ENCODE assay signal across 26 cellular contexts in the genomic region with DNA sequence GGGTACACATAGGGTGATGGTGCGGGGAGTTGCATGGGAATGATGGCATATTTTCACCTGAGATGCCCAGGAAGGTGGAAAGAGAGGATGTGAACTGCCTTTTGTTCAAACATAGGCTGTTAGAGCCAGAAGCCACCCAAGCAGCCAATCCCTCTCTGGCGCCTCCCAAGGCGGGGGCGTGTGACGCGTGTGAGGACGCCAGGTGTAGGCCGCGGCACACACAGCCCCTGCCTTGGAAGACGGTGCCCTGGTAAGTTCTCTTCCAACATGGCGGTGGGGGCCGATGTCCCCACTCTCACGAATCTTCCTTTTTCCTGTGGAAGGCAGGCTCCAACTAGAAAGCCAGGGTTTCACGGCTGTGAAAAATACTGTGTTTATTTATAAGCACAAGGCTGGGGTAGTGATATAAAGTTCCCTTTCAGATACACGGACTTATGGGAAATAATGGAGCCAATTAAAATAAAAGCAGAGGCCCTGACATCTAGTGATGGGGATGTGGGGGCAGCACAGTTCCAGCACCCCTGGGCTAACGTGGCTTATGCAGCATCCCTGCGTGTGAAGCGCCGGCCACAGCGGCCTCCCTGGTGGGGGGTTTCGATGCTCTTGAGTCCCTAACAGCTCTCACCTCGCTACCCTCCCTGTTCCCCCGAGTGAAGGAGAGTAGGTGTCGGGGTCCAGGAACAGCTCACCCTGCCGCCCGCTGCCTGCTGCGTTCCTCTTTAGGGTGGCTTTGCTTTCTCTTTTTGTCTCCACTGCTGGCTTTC. TPM values are rescaled to one million over a fixed set of nuclear protein-coding genes. Genes with fewer than 3 reads are reported as not detected.
"Had no signal": no experiment of that assay in that cellular context is flagged by ENCODE, and none has a peak within 500 bp of the region (broad histone marks: within the 10 kb centered on the region; RNA-seq: fewer than 3 reads in every experiment).

No MANE protein-coding gene starts in this region.

- H3K27ac Mint-ChIP-seq: dendritic cell treated with granulocyte-macrophage colony-stimulating factor and Interleukin-4, amounts not matched to agents 40 ng/mL and 50 ng/mL, for 4 days; memory B cell; natural killer cell had no signal

- H3K4me1 Mint-ChIP-seq: natural killer cell had no signal

- H3K36me3 Mint-ChIP-seq: memory B cell, natural killer cell had no signal

- DNase-seq: colonic mucosa; effector CD8-positive, alpha-beta T cell; erythroblast; esophagus squamous epithelium; foreskin melanocyte; glutamatergic neuron; hypothalamus; kidney; natural killer cell; stimulated activated CD4-positive, alpha-beta T cell treated with anti-CD3 and anti-CD28 coated beads, Interleukin-12 subunit alpha, Interleukin-12 subunit beta, amount 100 ng/mL, for 4 hours; stimulated activated CD4-positive, alpha-beta T cell treated with anti-CD3 and anti-CD28 coated beads, Interleukin-1b, Interleukin-23, amount 100 ng/mL, for 48 hours; stimulated activated CD4-positive, alpha-beta T cell treated with anti-CD3 and anti-CD28 coated beads, Interleukin-4, amount 100 ng/mL, for 1 hour; stimulated activated CD8-positive, alpha-beta memory T cell treated with anti-CD3 and anti-CD28 coated beads, Interleukin-4, amount 100 ng/mL, for 48 hours; stimulated activated naive CD4-positive, alpha-beta T cell treated with Interleukin-2 at 50 U/mL for 16 hours; substantia nigra; testis had no signal

- H3K4me3 ChIP-seq: colonic mucosa, esophagus squamous epithelium, lung, prostate gland, right atrium auricular region, smooth muscle cell, testis, tibial nerve, upper lobe of left lung had no signal

- H3K4me1 ChIP-seq: colonic mucosa, esophagus squamous epithelium, prostate gland, right atrium auricular region, testis, tibial nerve, upper lobe of left lung had no signal

- H3K9me3 ChIP-seq: colonic mucosa, esophagus squamous epithelium, neutrophil, prostate gland, right atrium auricular region, testis, tibial nerve, upper lobe of left lung had no signal

- H3K27me3 ChIP-seq: colonic mucosa, neutrophil, right atrium auricular region, testis, tibial nerve, upper lobe of left lung had no signal

- H3K27ac ChIP-seq: colonic mucosa, esophagus squamous epithelium, neutrophil, prostate gland, right atrium auricular region, testis, tibial nerve, upper lobe of left lung had no signal

- H3K27me3 Mint-ChIP-seq: dendritic cell treated with granulocyte-macrophage colony-stimulating factor and Interleukin-4, amounts not matched to agents 40 ng/mL and 50 ng/mL, for 4 days; memory B cell had no signal

- H3K4me2 ChIP-seq: smooth muscle cell had no signal

- H3K4me3 Mint-ChIP-seq: dendritic cell treated with granulocyte-macrophage colony-stimulating factor and Interleukin-4, amounts not matched to agents 40 ng/mL and 50 ng/mL, for 4 days; memory B cell; natural killer cell had no signal

- H3K36me3 ChIP-seq: colonic mucosa, esophagus squamous epithelium, neutrophil, prostate gland, right atrium auricular region, tibial nerve, upper lobe of left lung had no signal

RNA-seq across cellular contexts. Expression of gene CDH4, which starts 28.3 kb away (rescaled TPM):
- total RNA-seq: left lobe of liver had no signal
